Comparison of ENCODE assay signal across 17 cellular contexts in the genomic region with DNA sequence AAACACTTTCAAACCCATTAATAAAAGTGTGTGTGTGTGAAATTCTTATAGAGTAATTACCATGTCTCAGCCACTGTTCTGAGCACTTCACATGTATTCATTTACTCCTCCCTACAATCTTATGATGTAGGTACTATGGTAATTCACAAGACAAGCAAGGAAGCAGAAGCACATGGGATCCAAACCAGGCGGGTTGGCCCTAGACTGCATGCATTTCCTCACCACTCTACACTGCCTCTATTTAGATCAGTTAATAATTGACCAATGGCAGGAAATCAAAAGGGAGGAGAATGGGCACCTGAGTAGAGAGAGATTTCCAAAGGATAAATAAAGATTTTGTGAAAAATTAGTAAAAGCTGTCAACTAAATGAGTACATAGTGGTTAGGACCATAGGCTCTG.
"Had no signal": no experiment of that assay in that cellular context is flagged by ENCODE, and none has a peak within 500 bp of the region (broad histone marks: within the 10 kb centered on the region; RNA-seq: fewer than 3 reads in every experiment).

No MANE protein-coding gene starts in this region.

- H3K36me3 Mint-ChIP-seq: activated naive CD4-positive, alpha-beta T cell treated with anti-CD3 and anti-CD28 coated beads, Interleukin-2, amount 50 U/mL, for 24 hours; immature natural killer cell had no signal

- H3K27ac ChIP-seq: adrenal gland, esophagus squamous epithelium, ovary, uterus had no signal

- H3K36me3 ChIP-seq: adrenal gland, esophagus squamous epithelium, ovary, uterus had no signal

- H3K4me1 Mint-ChIP-seq: activated naive CD4-positive, alpha-beta T cell treated with anti-CD3 and anti-CD28 coated beads, Interleukin-2, amount 50 U/mL, for 24 hours had no signal

- H3K4me3 ChIP-seq: adrenal gland, esophagus squamous epithelium, ovary, uterus had no signal

- H3K9me3 ChIP-seq: adrenal gland, esophagus squamous epithelium, ovary, uterus had no signal

- H3K27ac Mint-ChIP-seq: activated naive CD4-positive, alpha-beta T cell treated with anti-CD3 and anti-CD28 coated beads, Interleukin-2, amount 50 U/mL, for 24 hours; effector memory CD8-positive, alpha-beta T cell; immature natural killer cell; naive B cell; stimulated activated naive B cell treated with anti-CD40 and anti-IgM and Interleukin-4, amounts not matched to agents 10 μg/mL and 1 μg/mL and 100 μg/mL, for 72 hours had no signal

- ATAC-seq: effector memory CD8-positive, alpha-beta T cell; sciatic nerve; stimulated activated naive B cell treated with anti-CD40 and anti-IgM and Interleukin-4, amounts not matched to agents 10 μg/mL and 1 μg/mL and 100 μg/mL, for 72 hours had no signal

- H3K9me3 Mint-ChIP-seq: activated naive CD4-positive, alpha-beta T cell treated with anti-CD3 and anti-CD28 coated beads, Interleukin-2, amount 50 U/mL, for 24 hours had no signal

- DNase-seq: activated CD4-positive, alpha-beta T cell treated with anti-CD3 and anti-CD28 coated beads, Interleukin-2, amount 50 U/mL, for 1 hour; activated CD8-positive, alpha-beta memory T cell treated with anti-CD3 and anti-CD28 coated beads for 24 hours; activated CD8-positive, alpha-beta memory T cell treated with anti-CD3 and anti-CD28 coated beads, Interleukin-2, amount 50 U/mL, for 48 hours; activated gamma-delta T cell; activated T-cell treated with anti-CD3 and anti-CD28 coated beads, Interleukin-2, amount 50 U/mL, for 48 hours; adrenal gland; effector memory CD8-positive, alpha-beta T cell; esophagus squamous epithelium; immature natural killer cell; mammary epithelial cell; naive B cell; ovary; stimulated activated naive B cell treated with anti-CD40 and anti-IgM and Interleukin-4, amounts not matched to agents 10 μg/mL and 1 μg/mL and 100 μg/mL, for 72 hours; T1000; uterus had no signal

- H3K4me1 ChIP-seq: adrenal gland, esophagus squamous epithelium, uterus had no signal

- H3K4me3 Mint-ChIP-seq: activated naive CD4-positive, alpha-beta T cell treated with anti-CD3 and anti-CD28 coated beads, Interleukin-2, amount 50 U/mL, for 24 hours; effector memory CD8-positive, alpha-beta T cell; immature natural killer cell; naive B cell; stimulated activated naive B cell treated with anti-CD40 and anti-IgM and Interleukin-4, amounts not matched to agents 10 μg/mL and 1 μg/mL and 100 μg/mL, for 72 hours had no signal

- H3K27me3 ChIP-seq: adrenal gland, ovary, uterus had no signal
